ENCODE assay signal across 8 cellular contexts in the genomic region with DNA sequence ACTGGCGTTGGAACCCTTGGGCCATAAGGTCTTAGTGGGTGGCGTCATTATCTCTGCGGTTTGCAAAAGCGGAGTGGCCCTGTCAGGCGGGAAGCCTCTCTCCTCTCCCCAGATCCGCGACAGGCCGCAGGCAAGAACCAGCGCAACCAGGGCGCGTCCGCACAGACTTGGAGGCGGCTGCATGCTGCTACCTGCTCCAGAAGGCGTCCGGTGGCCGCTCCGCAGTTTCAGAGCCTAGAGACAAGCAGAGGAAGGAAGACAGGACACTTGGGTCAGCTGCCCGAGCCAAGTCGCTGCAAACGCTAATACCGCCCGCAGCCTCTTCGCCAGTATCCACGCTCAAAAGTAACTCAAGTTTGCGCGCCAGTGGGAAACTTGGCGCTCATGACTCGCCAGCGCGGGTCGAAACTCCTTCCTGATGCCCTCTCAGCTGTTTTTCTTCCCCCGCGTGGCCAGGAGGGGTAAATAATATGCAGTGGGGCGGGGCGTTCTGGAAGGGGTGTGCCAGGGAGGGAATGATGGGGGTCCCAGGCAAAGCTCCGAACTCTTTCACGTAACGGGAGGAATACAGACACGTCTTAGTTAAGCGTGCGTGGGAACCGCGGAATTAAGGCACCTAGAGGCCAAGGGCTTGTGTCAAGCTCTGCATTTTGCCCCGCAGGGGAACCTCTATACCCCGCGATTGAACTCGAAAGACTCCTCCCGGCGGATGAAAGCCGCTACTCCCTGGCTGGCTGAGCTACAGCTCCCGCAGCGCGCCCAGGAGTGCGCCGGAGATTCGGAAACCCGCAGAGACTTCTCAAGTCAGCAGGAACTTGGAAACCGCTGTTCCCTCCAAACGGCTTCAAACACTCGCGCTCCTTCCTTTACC. TPM values are rescaled to one million over a fixed set of nuclear protein-coding genes. Genes with fewer than 3 reads are reported as not detected.
DNase-seq lines count a peak whose midpoint lies in the region; ATAC-seq, FAIRE-seq and TF ChIP-seq lines count a peak whose summit lies in the region.

A gene (minus strand): TSS at position 441 of the 871 bp plus-strand sequence. CDS start 258 bp downstream, at position 183.

- H3K27me3 ChIP-seq in GM12878 (replicated peaks in 1 of 2; ENCODE audit: control insufficient read depth in 2 of 2, insufficient read depth in 2 of 2, low read length in 1 of 2) (peaks cover 6 to 10% of the 10 kb centered on the region in 2 experiments; a peak in 3 of 4 replicates), iPS DF 6.9 (ENCODE audit: control insufficient read depth, insufficient read depth, low read length) (no peaks in the 10 kb centered on the region), sigmoid colon (peaks cover 0 to 38% (median 4%) of the 10 kb centered on the region in 3 donors)

- 0 out of 2 replicates have a peak within 1 kb of the TSS, but pooled peaks have one; percentile 17 for H3K4me2 ChIP-seq in GM12878 (ENCODE audit: control insufficient read depth, insufficient read depth)

- no peaks in the 10 kb centered on the region for H4K20me1 ChIP-seq in GM12878 (ENCODE audit: control insufficient read depth, insufficient read depth)

- ATAC-seq in HG02938 (IDR thresholded peaks at IDR 0.05; ENCODE audit: unreplicated experiment) (peak; percentile 40), GM12878 (peak; percentile 65)

- no peak for FAIRE-seq in GM12878 (lab: Jason Lieb, UNC)

- H3K27ac ChIP-seq in GM12878 (ENCODE audit: control insufficient read depth, insufficient read depth) (no peak within 1 kb of the TSS), iPS DF 6.9 (ENCODE audit: low read length) (no peak within 1 kb of the TSS), sigmoid colon (peak within 1 kb of the TSS; percentile 35 to 60 (median 48))

- DNase-seq in EL = peak; percentile 3
- DNase-seq in GM12878 (ENCODE audit: low read depth, low spot score) = no peak
- DNase-seq in iPS DF 6.9 (ENCODE audit: low read depth, low spot score) = no peak
- DNase-seq in sigmoid colon = peak; percentile 71
- DNase-seq in SHP77 (lab: John Stamatoyannopoulos, UW) = no peak
- DNase-seq in SIG-M5 (lab: John Stamatoyannopoulos, UW) = no peak
- DNase-seq in DMS153 treated with DMSO at 0.1 percent for 48 hours (lab: John Stamatoyannopoulos, UW; ENCODE audit: unreplicated experiment) = no peak

- H3K36me3 ChIP-seq in GM12878 (ENCODE audit: control insufficient read depth in 2 of 2, insufficient read depth in 2 of 2, low read length in 1 of 2) (no peaks in the 10 kb centered on the region), iPS DF 6.9 (ENCODE audit: control insufficient read depth, insufficient read depth, low read length) (no peaks in the 10 kb centered on the region), sigmoid colon (no peaks in the 10 kb centered on the region)

- RAD21 ChIA-PET in GM12878 (lab: Charles Lee; ENCODE audit: unreplicated experiment) = no interaction called here

- no peak for TF ChIP-seq RAD21 in GM12878 (IDR thresholded peaks at IDR 0.05; ENCODE audit: insufficient read depth, low read depth, low read length)

- TF ChIP-seq EP300 in GM12878 (IDR thresholded peaks at IDR 0.05; ENCODE audit: borderline replicate concordance in 1 of 2, control insufficient read depth in 1 of 2, low read depth in 2 of 2, low read length in 2 of 2) (no peak), sigmoid colon (IDR thresholded peaks at IDR 0.05) (no peak)

- TF ChIP-seq CTCF in GM12878 (IDR thresholded peaks at IDR 0.05 in 2 of 3, conservative IDR thresholded peaks at IDR 0.05 in 1 of 3; ENCODE audit: control insufficient read depth in 2 of 3, extremely low read depth in 1 of 3, insufficient read depth in 1 of 3, low read depth in 3 of 3, low read length in 3 of 3) (no peak), sigmoid colon (IDR thresholded peaks at IDR 0.05) (no peak)

- TF ChIP-seq POLR2A in GM12878 (IDR thresholded peaks at IDR 0.05; ENCODE audit: low read depth, low read length) (no peak), sigmoid colon (IDR thresholded peaks at IDR 0.05) (no peak)

- no TSS peak for BruUV-seq in GM12878 (replicated peaks; lab: Mats Ljungman, UMichigan)

- intact Hi-C loops in GM12878 (cut with micrococcal nuclease; ENCODE audit: unreplicated experiment) (no loop called here), sigmoid colon (cut with DNase I) (no loop called here)

- CTCF ChIA-PET in GM12878 (lab: Yijun Ruan, JAX) = no interaction called here

- WGBS in GM12878 (ENCODE audit: insufficient coverage, insufficient replicate concordance, low lambda C conversion rate, missing lambda C conversion rate) = 65% methylated on average over 57 of the region's 61 CpGs
- no CpG with 5 or more reads among the region's 61 CpGs for WGBS in iPS DF 6.9 (ENCODE audit: insufficient coverage, insufficient read length)
- WGBS in sigmoid colon, 2 donors = 4 to 23% methylated on average over 61 of the region's 61 CpGs

- H2AFZ ChIP-seq in GM12878 (ENCODE audit: control insufficient read depth, low read depth, low read length) = no peak within 1 kb of the TSS

- H3K4me1 ChIP-seq in GM12878 (ENCODE audit: control insufficient read depth, insufficient read depth, low read length) (no peaks in the 10 kb centered on the region), iPS DF 6.9 (ENCODE audit: control insufficient read depth, insufficient read depth, low read length) (peaks cover 2% of the 10 kb centered on the region; the same call in 1 of the 2 replicates), sigmoid colon (peaks cover 0 to 19% (median 17%) of the 10 kb centered on the region in 4 donors)

- H3K4me3 ChIP-seq in GM12878 (no peak within 1 kb of the TSS), iPS DF 6.9 (ENCODE audit: low read length) (peak within 1 kb of the TSS; percentile 76; the same call in 1 of the 2 replicates), sigmoid colon (peak within 1 kb of the TSS; percentile 29 to 55 (median 50))

- POLR2A ChIA-PET in GM12878 (lab: Charles Lee) = interaction anchor here (1.0 to 1.1 kb wide), 2 partner anchors 8 to 29 kb away, joined by 3 to 6 read pairs; no protein-coding TSS in a partner anchor

- no peaks in the 10 kb centered on the region for H3K9me3 ChIP-seq in GM12878 (replicated peaks; ENCODE audit: control insufficient read depth, insufficient read depth, low read length)
- no peaks in the 10 kb centered on the region for H3K9me3 ChIP-seq in iPS DF 6.9 (ENCODE audit: control insufficient read depth, insufficient read depth, low read length)
- H3K9me3 ChIP-seq in sigmoid colon = no peaks in the 10 kb centered on the region

- H3K9ac ChIP-seq in GM12878 (ENCODE audit: control insufficient read depth, insufficient read depth, low read length) = no peak within 1 kb of the TSS

- in situ Hi-C loops in GM12878 (cut with MboI) = no loop called here

- SMC1A ChIA-PET in GM12878 (lab: Charles Lee; ENCODE audit: uncharacterized antibody, unreplicated experiment) = interaction anchor here (1.1 to 1.5 kb wide), 3 partner anchors 11 to 23 kb away, joined by 3 to 4 read pairs (median 3); no protein-coding TSS in a partner anchor

- H3K79me2 ChIP-seq in GM12878 (ENCODE audit: control insufficient read depth, insufficient read depth, low read length) = no peaks in the 10 kb centered on the region

TF ChIP-seq in GM12878, 131 proteins besides CTCF, POLR2A, EP300 and RAD21:
- TF ChIP-seq RB1 (IDR thresholded peaks at IDR 0.05; ENCODE audit: borderline replicate concordance) (no peak), TARDBP (IDR thresholded peaks at IDR 0.05; ENCODE audit: borderline replicate concordance) (no peak), SUPT20H (IDR thresholded peaks at IDR 0.05; ENCODE audit: borderline replicate concordance, control insufficient read depth, low read depth, low read length) (no peak)

RNA-seq across cellular contexts. Expression of the gene that starts here (rescaled TPM):
- total RNA-seq in GM12878 (2013; cell fraction: nucleolus; rRNA removed) = 0.20 TPM in 1 of 2 replicates, not detected in the other
- not detected in 2 replicates for total RNA-seq in GM12878 (2014; rRNA removed)
- not detected in 2 replicates for total RNA-seq in GM12878 (2014; rRNA removed; fragmentation: Illumina TruSeq; extraction: Trizol)
- total RNA-seq in GM12878 (2021) = not detected in 2 replicates
- not detected for polyA plus RNA-seq in GM12878 (2011; ENCODE audit: low read depth)
- not detected in 2 replicates for polyA plus RNA-seq in GM12878 (2011; rRNA removed)
- polyA plus RNA-seq in GM12878 (2011; cell fraction: cytosol; rRNA removed) = not detected in 2 replicates
- polyA plus RNA-seq in GM12878 (2011; cell fraction: nucleus; rRNA removed) = not detected in 2 replicates
- not detected in 2 replicates for polyA plus RNA-seq in GM12878 (2012)
- polyA plus RNA-seq in GM12878 (2014; fragmentation: Illumina TruSeq; extraction: Trizol) = not detected in 2 replicates
- polyA plus RNA-seq in GM12878 (2014; fragmentation: Nextera tagmentation; extraction: Ambion mirVana) = not detected
- not detected in 2 replicates for polyA plus RNA-seq in GM12878 (2014; rRNA removed)
- not detected for polyA plus RNA-seq in GM12878 (2016; fragmentation: Nextera tagmentation; extraction: Ambion mirVana)
- not detected in 2 replicates for polyA minus RNA-seq in GM12878 (2011; rRNA and poly(A)+ RNA removed)
- not detected in 2 replicates for polyA minus RNA-seq in GM12878 (2011; cell fraction: cytosol; rRNA and poly(A)+ RNA removed)
- polyA minus RNA-seq in GM12878 (2011; cell fraction: nucleus; rRNA and poly(A)+ RNA removed) = not detected in 2 replicates
- 10 to 100 TPM; 14.9 to 17.6 (median 16.8) TPM for total RNA-seq in sigmoid colon
- polyA plus RNA-seq in sigmoid colon = 1 to 10 TPM; 1.6 to 6.9 (median 1.8) TPM

Comparison
In these comparisons a context has a peak if more than half of its experiments do, and no peak if none do; other contexts are left out.
1. RNA of the gene that starts here (total RNA-seq): 14.9 to 17.6 TPM in sigmoid colon; 0.20 TPM in GM12878; every median in the first group is over 10 times any median in the second.
2. Peak in ATAC-seq and H3K4me2 ChIP-seq in GM12878; RNA of the gene not detected or under 1 TPM.
3. DNase-seq: peak in EL (single experiment) and sigmoid colon (single experiment); none in GM12878 (single experiment), iPS DF 6.9 (single experiment), SHP77 (0 of 2), SIG-M5 (single experiment) and DMS153 treated with DMSO at 0.1 percent for 48 hours (single experiment).
4. H3K27ac ChIP-seq: peak in sigmoid colon (4 of 4); none in GM12878 (single experiment) and iPS DF 6.9 (single experiment).